Comparison of ENCODE assay signal across 13 cellular contexts in the genomic region with DNA sequence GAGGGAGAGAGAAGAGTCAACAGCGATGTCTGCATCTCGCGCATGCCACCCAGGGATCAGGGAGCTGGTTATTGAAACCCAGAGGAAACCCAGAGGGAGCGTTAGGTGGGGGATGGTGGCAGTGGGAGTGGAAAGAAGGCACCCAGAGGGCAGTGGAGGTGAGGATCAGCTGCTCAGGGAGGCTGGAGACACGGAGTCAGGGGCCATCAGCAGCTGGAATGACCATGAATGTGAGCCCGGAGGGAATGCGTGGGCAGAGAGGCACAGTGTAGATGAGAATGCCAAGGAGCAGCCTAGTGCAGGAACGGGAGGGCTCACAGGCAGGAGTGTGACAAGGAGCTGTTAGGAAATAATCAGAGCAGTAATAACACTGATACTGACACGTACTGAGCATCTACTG. TPM values are rescaled to one million over a fixed set of nuclear protein-coding genes. Genes with fewer than 3 reads are reported as not detected.
A peak's percentile ranks its signal among the peaks of the same experiment; 100 is the strongest.
DNase-seq lines count a peak whose midpoint lies in the region; TF ChIP-seq lines count a peak whose summit lies in the region.
"Had no signal": no experiment of that assay in that cellular context is flagged by ENCODE, and none has a peak within 500 bp of the region (broad histone marks: within the 10 kb centered on the region; RNA-seq: fewer than 3 reads in every experiment).

No MANE protein-coding gene starts in this region.

- peaks cover 8% of the 10 kb centered on the region for H3K4me1 Mint-ChIP-seq in endothelial cell (ENCODE audit: unreplicated experiment)
- no peaks in the 10 kb centered on the region for H3K4me1 Mint-ChIP-seq in activated CD4-positive, alpha-beta memory T cell treated with anti-CD3 and anti-CD28 coated beads, Interleukin-2, amount 10 ng/mL, durations not matched to agents 7 days and 5 days
- H3K4me1 Mint-ChIP-seq: CD4-positive, alpha-beta memory T cell had no signal

- no peak for TF ChIP-seq CTCF in endothelial cell (IDR thresholded peaks at IDR 0.05; ENCODE audit: unreplicated experiment)

- peak overlapping the region; percentile 19 for H3K27ac Mint-ChIP-seq in endothelial cell (ENCODE audit: unreplicated experiment)
- H3K27ac Mint-ChIP-seq in activated CD4-positive, alpha-beta memory T cell treated with anti-CD3 and anti-CD28 coated beads, Interleukin-2, amount 10 ng/mL, durations not matched to agents 7 days and 5 days: no peak overlapping the region
- H3K27ac Mint-ChIP-seq: CD4-positive, alpha-beta memory T cell; HFFc6 had no signal

- no peaks in the 10 kb centered on the region for H3K9me3 Mint-ChIP-seq in endothelial cell (ENCODE audit: unreplicated experiment)
- H3K9me3 Mint-ChIP-seq in activated CD4-positive, alpha-beta memory T cell treated with anti-CD3 and anti-CD28 coated beads, Interleukin-2, amount 10 ng/mL, durations not matched to agents 7 days and 5 days: no peaks in the 10 kb centered on the region
- H3K9me3 Mint-ChIP-seq: CD4-positive, alpha-beta memory T cell; HFFc6 had no signal

- H3K27me3 Mint-ChIP-seq in endothelial cell (ENCODE audit: unreplicated experiment): peaks cover 3% of the 10 kb centered on the region
- H3K27me3 Mint-ChIP-seq in activated CD4-positive, alpha-beta memory T cell treated with anti-CD3 and anti-CD28 coated beads, Interleukin-2, amount 10 ng/mL, durations not matched to agents 7 days and 5 days: peaks cover 12% of the 10 kb centered on the region

- POLR2A ChIA-PET in activated CD4-positive, alpha-beta memory T cell treated with anti-CD3 and anti-CD28 coated beads, Interleukin-2, amount 10 ng/mL, durations not matched to agents 7 days and 5 days (lab: Charles Lee): interaction anchor here (0.6 kb wide), 1 partner anchor 212 kb away, joined by 3 read pairs; no protein-coding TSS in a partner anchor

- DNase-seq in RPMI7951 (ENCODE audit: low read depth) (peak; percentile 28), endothelial cell (ENCODE audit: low spot score) (no peak), putamen (ENCODE audit: low spot score) (peak; percentile 15)
- DNase-seq in activated naive CD4-positive, alpha-beta T cell treated with Interleukin-2 at 50 U/mL for 16 hours: no peak
- no peak for DNase-seq in activated effector memory CD4-positive, alpha-beta T cell treated with Interleukin-2 at 50 U/mL for 16 hours
- DNase-seq in activated CD4-positive, alpha-beta memory T cell treated with anti-CD3 and anti-CD28 coated beads, Interleukin-2, amount 10 ng/mL, durations not matched to agents 7 days and 5 days: no peak
- DNase-seq in stimulated activated CD4-positive, alpha-beta T cell treated with anti-CD3 and anti-CD28 coated beads, Interleukin-4, amount 100 ng/mL, for 24 hours: no peak
- DNase-seq: BE2C; Caco-2; CD4-positive, alpha-beta memory T cell; DND-41; GDM1; HFFc6 had no signal

- CTCF ChIA-PET in activated CD4-positive, alpha-beta memory T cell treated with anti-CD3 and anti-CD28 coated beads, Interleukin-2, amount 10 ng/mL, durations not matched to agents 7 days and 5 days (lab: Charles Lee): interaction anchor here (2.5 kb wide), 1 partner anchor 10 kb away, joined by 9 read pairs; no protein-coding TSS in a partner anchor

- no peaks in the 10 kb centered on the region for H3K36me3 Mint-ChIP-seq in endothelial cell (ENCODE audit: low read depth, unreplicated experiment)
- no peaks in the 10 kb centered on the region for H3K36me3 Mint-ChIP-seq in activated CD4-positive, alpha-beta memory T cell treated with anti-CD3 and anti-CD28 coated beads, Interleukin-2, amount 10 ng/mL, durations not matched to agents 7 days and 5 days (ENCODE audit: low read depth)
- H3K36me3 Mint-ChIP-seq: CD4-positive, alpha-beta memory T cell had no signal

- H3K4me3 Mint-ChIP-seq in endothelial cell (ENCODE audit: unreplicated experiment): no peak overlapping the region
- H3K4me3 Mint-ChIP-seq in activated CD4-positive, alpha-beta memory T cell treated with anti-CD3 and anti-CD28 coated beads, Interleukin-2, amount 10 ng/mL, durations not matched to agents 7 days and 5 days: no peak overlapping the region
- H3K4me3 Mint-ChIP-seq: CD4-positive, alpha-beta memory T cell; HFFc6 had no signal

RNA-seq across cellular contexts. Expression of a gene that starts 36.2 kb away (rescaled TPM):
- 0.20 TPM in 1 of 2 replicates, not detected in the other for total RNA-seq in RPMI7951 (2014; rRNA removed; shearing (Covaris generic))
- 0.95 TPM for total RNA-seq in endothelial cell (ENCODE audit: unreplicated experiment)
- total RNA-seq in activated CD4-positive, alpha-beta memory T cell treated with anti-CD3 and anti-CD28 coated beads, Interleukin-2, amount 10 ng/mL, durations not matched to agents 7 days and 5 days: not detected
- total RNA-seq: HFFc6 had no signal

RNA-seq across cellular contexts. Expression of a gene that starts 49.8 kb away (rescaled TPM):
- not detected in 2 replicates for total RNA-seq in RPMI7951 (2014; rRNA removed; shearing (Covaris generic))
- total RNA-seq in endothelial cell (ENCODE audit: unreplicated experiment): 0.51 TPM
- not detected for total RNA-seq in activated CD4-positive, alpha-beta memory T cell treated with anti-CD3 and anti-CD28 coated beads, Interleukin-2, amount 10 ng/mL, durations not matched to agents 7 days and 5 days
- total RNA-seq: Caco-2; CD4-positive, alpha-beta memory T cell; HFFc6 had no signal

Comparison
In these comparisons a context has a peak if more than half of its experiments do, and no peak if none do; other contexts are left out.
1. DNase-seq: peak in RPMI7951 (single experiment) and putamen (single experiment); none in endothelial cell (single experiment), activated naive CD4-positive, alpha-beta T cell treated with Interleukin-2 at 50 U/mL for 16 hours (single experiment), activated effector memory CD4-positive, alpha-beta T cell treated with Interleukin-2 at 50 U/mL for 16 hours (single experiment), activated CD4-positive, alpha-beta memory T cell treated with anti-CD3 and anti-CD28 coated beads, Interleukin-2, amount 10 ng/mL, durations not matched to agents 7 days and 5 days (single experiment) and stimulated activated CD4-positive, alpha-beta T cell treated with anti-CD3 and anti-CD28 coated beads, Interleukin-4, amount 100 ng/mL, for 24 hours (single experiment).